In the genomic region with DNA sequence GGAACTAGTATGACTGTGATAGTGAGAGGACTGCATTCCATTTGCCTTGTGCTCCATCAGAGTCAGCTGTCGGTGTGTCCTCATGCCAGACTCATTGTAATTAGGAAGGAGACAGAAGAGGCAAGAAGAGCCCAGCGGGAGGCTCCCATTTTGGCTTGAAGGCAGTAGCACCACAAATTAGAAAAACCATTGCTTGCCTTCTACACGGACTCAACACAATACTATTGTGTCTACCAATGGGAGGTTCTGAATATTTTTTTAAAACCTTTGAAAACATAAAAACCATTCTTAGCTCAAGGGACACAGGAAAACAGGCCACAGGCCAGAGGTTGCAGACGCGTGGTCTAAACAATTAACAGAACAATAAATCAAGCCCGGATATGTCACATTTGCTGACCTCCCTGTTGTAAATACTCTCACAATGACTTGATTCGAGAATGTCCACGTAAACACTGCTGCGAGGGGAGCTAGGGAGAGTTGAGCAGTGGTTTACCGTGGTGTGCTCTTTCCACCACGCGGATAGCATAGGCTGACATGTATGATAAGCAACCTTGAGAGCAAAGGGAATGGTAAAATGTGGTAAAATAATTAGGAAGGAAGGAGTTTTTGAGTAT, we compare ENCODE assay signal across 2 cellular contexts.
TF ChIP-seq lines count a peak whose summit lies in the region.

No MANE protein-coding gene starts in this region.

TF ChIP-seq in HEK293T, 16 proteins besides CTCF, POLR2A, EP300 and RAD21:
- TF ChIP-seq, protein P1, sequence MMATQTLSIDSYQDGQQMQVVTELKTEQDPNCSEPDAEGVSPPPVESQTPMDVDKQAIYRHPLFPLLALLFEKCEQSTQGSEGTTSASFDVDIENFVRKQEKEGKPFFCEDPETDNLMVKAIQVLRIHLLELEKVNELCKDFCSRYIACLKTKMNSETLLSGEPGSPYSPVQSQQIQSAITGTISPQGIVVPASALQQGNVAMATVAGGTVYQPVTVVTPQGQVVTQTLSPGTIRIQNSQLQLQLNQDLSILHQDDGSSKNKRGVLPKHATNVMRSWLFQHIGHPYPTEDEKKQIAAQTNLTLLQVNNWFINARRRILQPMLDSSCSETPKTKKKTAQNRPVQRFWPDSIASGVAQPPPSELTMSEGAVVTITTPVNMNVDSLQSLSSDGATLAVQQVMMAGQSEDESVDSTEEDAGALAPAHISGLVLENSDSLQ (IDR thresholded peaks at IDR 0.05): peak; percentile 69
- TF ChIP-seq ELF4 (IDR thresholded peaks at IDR 0.05): no peak

TF ChIP-seq in GM12878, 131 proteins besides CTCF, POLR2A, EP300 and RAD21 (continues in another document):
- TF ChIP-seq, protein P2, sequence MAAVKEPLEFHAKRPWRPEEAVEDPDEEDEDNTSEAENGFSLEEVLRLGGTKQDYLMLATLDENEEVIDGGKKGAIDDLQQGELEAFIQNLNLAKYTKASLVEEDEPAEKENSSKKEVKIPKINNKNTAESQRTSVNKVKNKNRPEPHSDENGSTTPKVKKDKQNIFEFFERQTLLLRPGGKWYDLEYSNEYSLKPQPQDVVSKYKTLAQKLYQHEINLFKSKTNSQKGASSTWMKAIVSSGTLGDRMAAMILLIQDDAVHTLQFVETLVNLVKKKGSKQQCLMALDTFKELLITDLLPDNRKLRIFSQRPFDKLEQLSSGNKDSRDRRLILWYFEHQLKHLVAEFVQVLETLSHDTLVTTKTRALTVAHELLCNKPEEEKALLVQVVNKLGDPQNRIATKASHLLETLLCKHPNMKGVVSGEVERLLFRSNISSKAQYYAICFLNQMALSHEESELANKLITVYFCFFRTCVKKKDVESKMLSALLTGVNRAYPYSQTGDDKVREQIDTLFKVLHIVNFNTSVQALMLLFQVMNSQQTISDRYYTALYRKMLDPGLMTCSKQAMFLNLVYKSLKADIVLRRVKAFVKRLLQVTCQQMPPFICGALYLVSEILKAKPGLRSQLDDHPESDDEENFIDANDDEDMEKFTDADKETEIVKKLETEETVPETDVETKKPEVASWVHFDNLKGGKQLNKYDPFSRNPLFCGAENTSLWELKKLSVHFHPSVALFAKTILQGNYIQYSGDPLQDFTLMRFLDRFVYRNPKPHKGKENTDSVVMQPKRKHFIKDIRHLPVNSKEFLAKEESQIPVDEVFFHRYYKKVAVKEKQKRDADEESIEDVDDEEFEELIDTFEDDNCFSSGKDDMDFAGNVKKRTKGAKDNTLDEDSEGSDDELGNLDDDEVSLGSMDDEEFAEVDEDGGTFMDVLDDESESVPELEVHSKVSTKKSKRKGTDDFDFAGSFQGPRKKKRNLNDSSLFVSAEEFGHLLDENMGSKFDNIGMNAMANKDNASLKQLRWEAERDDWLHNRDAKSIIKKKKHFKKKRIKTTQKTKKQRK (IDR thresholded peaks at IDR 0.05; ENCODE audit: low read depth, low read length): no peak
- TF ChIP-seq, protein P3, sequence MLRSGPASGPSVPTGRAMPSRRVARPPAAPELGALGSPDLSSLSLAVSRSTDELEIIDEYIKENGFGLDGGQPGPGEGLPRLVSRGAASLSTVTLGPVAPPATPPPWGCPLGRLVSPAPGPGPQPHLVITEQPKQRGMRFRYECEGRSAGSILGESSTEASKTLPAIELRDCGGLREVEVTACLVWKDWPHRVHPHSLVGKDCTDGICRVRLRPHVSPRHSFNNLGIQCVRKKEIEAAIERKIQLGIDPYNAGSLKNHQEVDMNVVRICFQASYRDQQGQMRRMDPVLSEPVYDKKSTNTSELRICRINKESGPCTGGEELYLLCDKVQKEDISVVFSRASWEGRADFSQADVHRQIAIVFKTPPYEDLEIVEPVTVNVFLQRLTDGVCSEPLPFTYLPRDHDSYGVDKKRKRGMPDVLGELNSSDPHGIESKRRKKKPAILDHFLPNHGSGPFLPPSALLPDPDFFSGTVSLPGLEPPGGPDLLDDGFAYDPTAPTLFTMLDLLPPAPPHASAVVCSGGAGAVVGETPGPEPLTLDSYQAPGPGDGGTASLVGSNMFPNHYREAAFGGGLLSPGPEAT (IDR thresholded peaks at IDR 0.05; ENCODE audit: low read depth): 0 out of 2 replicates have a peak, but pooled peaks have one; percentile 48
- TF ChIP-seq EED (IDR thresholded peaks at IDR 0.05; ENCODE audit: low read depth): no peak
- no peak for TF ChIP-seq CBX5 (IDR thresholded peaks at IDR 0.05; ENCODE audit: low read depth)
- TF ChIP-seq CREM (IDR thresholded peaks at IDR 0.05; ENCODE audit: low read depth): peak; percentile 43; the same call in 1 of the 2 replicates
- no peak for TF ChIP-seq FOS (IDR thresholded peaks at IDR 0.05; ENCODE audit: borderline replicate concordance, extremely low read depth, insufficient read length)
- TF ChIP-seq NFXL1 (IDR thresholded peaks at IDR 0.05; ENCODE audit: borderline replicate concordance): no peak
- peak; percentile 52; the same call in 1 of the 2 replicates for TF ChIP-seq CHD2 (IDR thresholded peaks at IDR 0.05; ENCODE audit: borderline replicate concordance, low read depth, low read length)
- TF ChIP-seq STAT1 (conservative IDR thresholded peaks at IDR 0.05): no peak
- TF ChIP-seq KDM1A (IDR thresholded peaks at IDR 0.05; ENCODE audit: borderline replicate concordance): no peak
- TF ChIP-seq NR2F1 (conservative IDR thresholded peaks at IDR 0.05): peak; percentile 99
- peak; percentile 47; the same call in 1 of the 2 replicates for TF ChIP-seq JUND (IDR thresholded peaks at IDR 0.05; ENCODE audit: low read depth, low read length)
- TF ChIP-seq RUNX3 (IDR thresholded peaks at IDR 0.05; ENCODE audit: low read length): peak; percentile 71
- no peak for TF ChIP-seq ZNF24 (IDR thresholded peaks at IDR 0.05)
- no peak for TF ChIP-seq MTA3 (IDR thresholded peaks at IDR 0.05; ENCODE audit: borderline replicate concordance, low read length)
- no peak for TF ChIP-seq SRF (IDR thresholded peaks at IDR 0.05; ENCODE audit: low read depth in 2 of 2, low read length in 2 of 2)
- TF ChIP-seq MYC (IDR thresholded peaks at IDR 0.05; ENCODE audit: insufficient read depth, insufficient read length, insufficient replicate concordance, low read length, severe bottlenecking): no peak
- peak; percentile 38 to 69; a peak in 3 of 4 replicates for TF ChIP-seq BHLHE40 (IDR thresholded peaks at IDR 0.05; ENCODE audit: borderline replicate concordance in 1 of 2, low read depth in 2 of 2, low read length in 1 of 2)
- no peak for TF ChIP-seq CHD1 (IDR thresholded peaks at IDR 0.05; ENCODE audit: low read depth, low read length)
- TF ChIP-seq ZNF622 (IDR thresholded peaks at IDR 0.05): no peak
- no peak for TF ChIP-seq ZNF207 (IDR thresholded peaks at IDR 0.05; ENCODE audit: borderline replicate concordance)
- peak; percentile 63 to 85; a peak in 3 of 4 replicates for TF ChIP-seq IKZF2 (IDR thresholded peaks at IDR 0.05)
- TF ChIP-seq RBBP5 (conservative IDR thresholded peaks at IDR 0.05): no peak
- TF ChIP-seq ZNF384 (IDR thresholded peaks at IDR 0.05; ENCODE audit: borderline replicate concordance, low read depth, low read length): no peak
- no peak for TF ChIP-seq ZSCAN29 (IDR thresholded peaks at IDR 0.05)
- TF ChIP-seq, protein P4, sequence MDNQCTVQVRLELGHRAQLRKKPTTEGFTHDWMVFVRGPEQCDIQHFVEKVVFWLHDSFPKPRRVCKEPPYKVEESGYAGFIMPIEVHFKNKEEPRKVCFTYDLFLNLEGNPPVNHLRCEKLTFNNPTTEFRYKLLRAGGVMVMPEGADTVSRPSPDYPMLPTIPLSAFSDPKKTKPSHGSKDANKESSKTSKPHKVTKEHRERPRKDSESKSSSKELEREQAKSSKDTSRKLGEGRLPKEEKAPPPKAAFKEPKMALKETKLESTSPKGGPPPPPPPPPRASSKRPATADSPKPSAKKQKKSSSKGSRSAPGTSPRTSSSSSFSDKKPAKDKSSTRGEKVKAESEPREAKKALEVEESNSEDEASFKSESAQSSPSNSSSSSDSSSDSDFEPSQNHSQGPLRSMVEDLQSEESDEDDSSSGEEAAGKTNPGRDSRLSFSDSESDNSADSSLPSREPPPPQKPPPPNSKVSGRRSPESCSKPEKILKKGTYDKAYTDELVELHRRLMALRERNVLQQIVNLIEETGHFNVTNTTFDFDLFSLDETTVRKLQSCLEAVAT (IDR thresholded peaks at IDR 0.05): 0 out of 2 replicates have a peak, but pooled peaks have one; percentile 33
- TF ChIP-seq ZNF274 (IDR thresholded peaks at IDR 0.05; ENCODE audit: insufficient read depth, insufficient read length): no peak
- 0 out of 2 replicates have a peak, but pooled peaks have one; percentile 24 for TF ChIP-seq NR2C1 (IDR thresholded peaks at IDR 0.05)
- TF ChIP-seq, protein P1 (IDR thresholded peaks at IDR 0.05): peak; percentile 58; the same call in 1 of the 2 replicates
- TF ChIP-seq BRCA1 (IDR thresholded peaks at IDR 0.05; ENCODE audit: low read depth, low read length): no peak
- TF ChIP-seq, protein P5, sequence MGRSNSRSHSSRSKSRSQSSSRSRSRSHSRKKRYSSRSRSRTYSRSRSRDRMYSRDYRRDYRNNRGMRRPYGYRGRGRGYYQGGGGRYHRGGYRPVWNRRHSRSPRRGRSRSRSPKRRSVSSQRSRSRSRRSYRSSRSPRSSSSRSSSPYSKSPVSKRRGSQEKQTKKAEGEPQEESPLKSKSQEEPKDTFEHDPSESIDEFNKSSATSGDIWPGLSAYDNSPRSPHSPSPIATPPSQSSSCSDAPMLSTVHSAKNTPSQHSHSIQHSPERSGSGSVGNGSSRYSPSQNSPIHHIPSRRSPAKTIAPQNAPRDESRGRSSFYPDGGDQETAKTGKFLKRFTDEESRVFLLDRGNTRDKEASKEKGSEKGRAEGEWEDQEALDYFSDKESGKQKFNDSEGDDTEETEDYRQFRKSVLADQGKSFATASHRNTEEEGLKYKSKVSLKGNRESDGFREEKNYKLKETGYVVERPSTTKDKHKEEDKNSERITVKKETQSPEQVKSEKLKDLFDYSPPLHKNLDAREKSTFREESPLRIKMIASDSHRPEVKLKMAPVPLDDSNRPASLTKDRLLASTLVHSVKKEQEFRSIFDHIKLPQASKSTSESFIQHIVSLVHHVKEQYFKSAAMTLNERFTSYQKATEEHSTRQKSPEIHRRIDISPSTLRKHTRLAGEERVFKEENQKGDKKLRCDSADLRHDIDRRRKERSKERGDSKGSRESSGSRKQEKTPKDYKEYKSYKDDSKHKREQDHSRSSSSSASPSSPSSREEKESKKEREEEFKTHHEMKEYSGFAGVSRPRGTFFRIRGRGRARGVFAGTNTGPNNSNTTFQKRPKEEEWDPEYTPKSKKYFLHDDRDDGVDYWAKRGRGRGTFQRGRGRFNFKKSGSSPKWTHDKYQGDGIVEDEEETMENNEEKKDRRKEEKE (IDR thresholded peaks at IDR 0.05): no peak
- peak; percentile 92 for TF ChIP-seq MTA2 (IDR thresholded peaks at IDR 0.05; ENCODE audit: low read depth)
- no peak for TF ChIP-seq EZH2 (IDR thresholded peaks at IDR 0.05; ENCODE audit: borderline replicate concordance, control insufficient read depth, low read depth, low read length)
- TF ChIP-seq POLR2AphosphoS2 (IDR thresholded peaks at IDR 0.05; ENCODE audit: low read depth, low read length): no peak
- no peak for TF ChIP-seq GATAD2B (conservative IDR thresholded peaks at IDR 0.05; ENCODE audit: low read depth)
- TF ChIP-seq SREBF1 (IDR thresholded peaks at IDR 0.05; ENCODE audit: low read length): no peak
- TF ChIP-seq MEF2B (IDR thresholded peaks at IDR 0.05; ENCODE audit: partially characterized antibody, poor library complexity, severe bottlenecking): peak; percentile 31
- TF ChIP-seq BCL11A (IDR thresholded peaks at IDR 0.05; ENCODE audit: low read depth, low read length): peak; percentile 90
- TF ChIP-seq, protein P6, sequence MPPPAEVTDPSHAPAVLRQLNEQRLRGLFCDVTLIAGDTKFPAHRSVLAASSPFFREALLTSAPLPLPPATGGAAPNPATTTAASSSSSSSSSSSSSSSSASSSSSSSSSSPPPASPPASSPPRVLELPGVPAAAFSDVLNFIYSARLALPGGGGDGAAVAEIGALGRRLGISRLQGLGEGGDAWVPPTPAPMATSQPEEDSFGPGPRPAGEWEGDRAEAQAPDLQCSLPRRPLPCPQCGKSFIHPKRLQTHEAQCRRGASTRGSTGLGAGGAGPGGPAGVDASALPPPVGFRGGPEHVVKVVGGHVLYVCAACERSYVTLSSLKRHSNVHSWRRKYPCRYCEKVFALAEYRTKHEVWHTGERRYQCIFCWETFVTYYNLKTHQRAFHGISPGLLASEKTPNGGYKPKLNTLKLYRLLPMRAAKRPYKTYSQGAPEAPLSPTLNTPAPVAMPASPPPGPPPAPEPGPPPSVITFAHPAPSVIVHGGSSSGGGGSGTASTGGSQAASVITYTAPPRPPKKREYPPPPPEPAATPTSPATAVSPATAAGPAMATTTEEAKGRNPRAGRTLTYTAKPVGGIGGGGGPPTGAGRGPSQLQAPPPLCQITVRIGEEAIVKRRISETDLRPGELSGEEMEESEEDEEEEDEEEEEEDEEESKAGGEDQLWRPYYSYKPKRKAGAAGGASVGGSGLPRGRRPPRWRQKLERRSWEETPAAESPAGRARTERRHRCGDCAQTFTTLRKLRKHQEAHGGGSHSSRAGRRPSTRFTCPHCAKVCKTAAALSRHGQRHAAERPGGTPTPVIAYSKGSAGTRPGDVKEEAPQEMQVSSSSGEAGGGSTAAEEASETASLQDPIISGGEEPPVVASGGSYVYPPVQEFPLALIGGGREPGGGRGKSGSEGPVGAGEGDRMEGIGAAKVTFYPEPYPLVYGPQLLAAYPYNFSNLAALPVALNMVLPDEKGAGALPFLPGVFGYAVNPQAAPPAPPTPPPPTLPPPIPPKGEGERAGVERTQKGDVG (CRISPR knock-in tag; IDR thresholded peaks at IDR 0.05): no peak
- TF ChIP-seq ESRRA (IDR thresholded peaks at IDR 0.05; ENCODE audit: low read length): no peak
- TF ChIP-seq CREB1 (IDR thresholded peaks at IDR 0.05; ENCODE audit: low read depth): no peak
- peak; percentile 24; the same call in 1 of the 2 replicates for TF ChIP-seq PAX5 (IDR thresholded peaks at IDR 0.05; ENCODE audit: borderline replicate concordance, low read depth, low read length)
- TF ChIP-seq JUNB (IDR thresholded peaks at IDR 0.05): peak; percentile 58
- TF ChIP-seq, protein P7, sequence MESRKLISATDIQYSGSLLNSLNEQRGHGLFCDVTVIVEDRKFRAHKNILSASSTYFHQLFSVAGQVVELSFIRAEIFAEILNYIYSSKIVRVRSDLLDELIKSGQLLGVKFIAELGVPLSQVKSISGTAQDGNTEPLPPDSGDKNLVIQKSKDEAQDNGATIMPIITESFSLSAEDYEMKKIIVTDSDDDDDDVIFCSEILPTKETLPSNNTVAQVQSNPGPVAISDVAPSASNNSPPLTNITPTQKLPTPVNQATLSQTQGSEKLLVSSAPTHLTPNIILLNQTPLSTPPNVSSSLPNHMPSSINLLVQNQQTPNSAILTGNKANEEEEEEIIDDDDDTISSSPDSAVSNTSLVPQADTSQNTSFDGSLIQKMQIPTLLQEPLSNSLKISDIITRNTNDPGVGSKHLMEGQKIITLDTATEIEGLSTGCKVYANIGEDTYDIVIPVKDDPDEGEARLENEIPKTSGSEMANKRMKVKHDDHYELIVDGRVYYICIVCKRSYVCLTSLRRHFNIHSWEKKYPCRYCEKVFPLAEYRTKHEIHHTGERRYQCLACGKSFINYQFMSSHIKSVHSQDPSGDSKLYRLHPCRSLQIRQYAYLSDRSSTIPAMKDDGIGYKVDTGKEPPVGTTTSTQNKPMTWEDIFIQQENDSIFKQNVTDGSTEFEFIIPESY (IDR thresholded peaks at IDR 0.05): no peak
